9 cellular contexts compared by ENCODE assay signal in genomic region chr17:6548578-6549330, GRCh38. TPM values are rescaled to one million over a fixed set of nuclear protein-coding genes. Genes with fewer than 3 reads are reported as not detected.
DNase-seq lines count a peak whose midpoint lies in the region; ATAC-seq and TF ChIP-seq lines count a peak whose summit lies in the region.
"Had no signal": no experiment of that assay in that cellular context is flagged by ENCODE, and none has a peak within 500 bp of the region (broad histone marks: within the 10 kb centered on the region; RNA-seq: fewer than 3 reads in every experiment).

No MANE protein-coding gene starts in this region.

- H3K4me1 Mint-ChIP-seq in T-cell = peaks cover 8 to 13% (median 12%) of the 10 kb centered on the region in 3 donors

- H3K36me3 Mint-ChIP-seq in T-cell = no peaks in the 10 kb centered on the region

- intact Hi-C loops in left cardiac atrium (cut with DNase I) = no loop called here
- intact Hi-C loops in vagina (cut with DNase I) = no loop called here

- no peaks in the 10 kb centered on the region for H3K27me3 ChIP-seq in vagina

- no peaks in the 10 kb centered on the region for H3K9me3 ChIP-seq in vagina

- peak; percentile 74 to 93 (median 82) for ATAC-seq in T-cell (replicated peaks in 1 of 4)
- ATAC-seq in left cardiac atrium = peak; percentile 78 to 79

- peak overlapping the region; percentile 54 for H3K27ac ChIP-seq in vagina

- POLR2A ChIA-PET in T-cell (lab: Charles Lee) = no interaction called here

- no peak overlapping the region for H3K27ac Mint-ChIP-seq in T-cell
- H3K27ac Mint-ChIP-seq: HFFc6 had no signal

- no peak overlapping the region for H3K4me3 ChIP-seq in vagina

- H3K27me3 Mint-ChIP-seq in T-cell = peaks cover 10 to 11% of the 10 kb centered on the region in 2 donors

- H3K4me3 Mint-ChIP-seq in T-cell = peak overlapping the region in 1 of 3 donors; percentile 31
- H3K4me3 Mint-ChIP-seq: HFFc6 had no signal

- no peak for TF ChIP-seq POLR2A in vagina (IDR thresholded peaks at IDR 0.05)

- no peaks in the 10 kb centered on the region for H3K36me3 ChIP-seq in vagina

- H3K4me1 ChIP-seq in vagina = peaks cover 31% of the 10 kb centered on the region

- CTCF ChIA-PET in T-cell (lab: Charles Lee) = no interaction called here

- peak; percentile 32 for DNase-seq in stimulated activated CD4-positive, alpha-beta T cell treated with anti-CD3 and anti-CD28 coated beads, Interleukin-1b, Interleukin-23, amount 100 ng/mL, for 48 hours
- no peak for DNase-seq in stimulated activated CD4-positive, alpha-beta T cell treated with anti-CD3 and anti-CD28 coated beads, Interleukin-12 subunit alpha, Interleukin-12 subunit beta, amount 100 ng/mL, for 4 hours
- peak in 15 of 34 experiments; percentile 2 to 33 (median 12) for DNase-seq in T-cell
- DNase-seq in left cardiac atrium = no peak
- no peak for DNase-seq in vagina (ENCODE audit: extremely low spot score in 2 of 2)
- no peak for DNase-seq in DMS79 treated with DMSO at 0.1 percent for 48 hours (lab: John Stamatoyannopoulos, UW)
- DNase-seq in NCI-H2107 treated with DMSO at 0.1 percent for 48 hours (lab: John Stamatoyannopoulos, UW; ENCODE audit: unreplicated experiment) = no peak
- DNase-seq in kidney glomerular epithelial cell (lab: John Stamatoyannopoulos, UW) = no peak
- DNase-seq: HFFc6 had no signal

- no peaks in the 10 kb centered on the region for H3K9me3 Mint-ChIP-seq in T-cell
- H3K9me3 Mint-ChIP-seq: HFFc6 had no signal

- TF ChIP-seq CTCF in vagina (IDR thresholded peaks at IDR 0.05) = no peak

RNA-seq across cellular contexts. Expression of gene PITPNM3, which starts 7.6 kb away (rescaled TPM):
- total RNA-seq in T-cell (under 1 TPM; 0.20 to 0.98 (median 0.61) TPM), left cardiac atrium (1 to 10 TPM; 3.1 to 3.4 TPM), vagina (8.6 TPM)
